ENCODE assay signal across 8 cellular contexts in genomic region chr20:5073154-5074049, GRCh38. TPM values are rescaled to one million over a fixed set of nuclear protein-coding genes. Genes with fewer than 3 reads are reported as not detected.
DNase-seq lines count a peak whose midpoint lies in the region; ATAC-seq, FAIRE-seq and TF ChIP-seq lines count a peak whose summit lies in the region.

No MANE protein-coding gene starts in this region.

- no peaks in the 10 kb centered on the region for H3K9me3 ChIP-seq in mammary epithelial cell (replicated peaks; ENCODE audit: insufficient read depth, low read length)
- no peaks in the 10 kb centered on the region for H3K9me3 ChIP-seq in HepG2 (ENCODE audit: low read length)
- H3K9me3 ChIP-seq in thoracic aorta: no peaks in the 10 kb centered on the region
- no peaks in the 10 kb centered on the region for H3K9me3 ChIP-seq in CD4-positive, alpha-beta memory T cell (ENCODE audit: control insufficient read depth in 1 of 2, low read length in 2 of 2)

- CTCF ChIA-PET in mammary epithelial cell (lab: Charles Lee; ENCODE audit: low non-redundant PET) (interaction anchor here (0.7 kb wide), 1 partner anchor 75 kb away, joined by 31 read pairs; no protein-coding TSS in a partner anchor), HepG2 (lab: Yijun Ruan, JAX; ENCODE audit: low intra/inter-chr PET ratio, low total read pairs) (no interaction called here)
- CTCF ChIA-PET in CD4-positive, alpha-beta memory T cell (lab: Charles Lee; ENCODE audit: partially characterized antibody): interaction anchor here (0.9 to 1.9 kb wide), 5 partner anchors 14 to 28 kb away, joined by 3 to 7 read pairs (median 4); no protein-coding TSS in a partner anchor

- dilution Hi-C loops in mammary epithelial cell (cut with HindIII; ENCODE audit: low sequenced_read_pairs): no loop called here

- TF ChIP-seq EP300 in HepG2 (IDR thresholded peaks at IDR 0.05; ENCODE audit: low read depth in 2 of 2, low read length in 2 of 2) (peak in 1 of 2 experiments; percentile 6; a peak in 1 of 4 replicates), HepG2 (CRISPR knock-in tag; IDR thresholded peaks at IDR 0.05; ENCODE audit: borderline replicate concordance) (no peak; the same call in 1 of the 2 replicates)

- DNase-seq in ELF-1 (ENCODE audit: low read depth, low spot score): peak; percentile 51
- peak; percentile 48 for DNase-seq in NCI-H345 (lab: John Stamatoyannopoulos, UW)
- peak; percentile 91 for DNase-seq in mammary epithelial cell
- peak; percentile 87 for DNase-seq in HepG2 (ENCODE audit: low spot score)
- DNase-seq in thoracic aorta (ENCODE audit: low spot score): peak; percentile 80
- DNase-seq in CD4-positive, alpha-beta memory T cell: no peak
- DNase-seq in NCI-H1436 treated with DMSO at 0.1 percent for 48 hours (lab: John Stamatoyannopoulos, UW): no peak
- DNase-seq in activated CD8-positive, alpha-beta memory T cell treated with anti-CD3 and anti-CD28 coated beads, Interleukin-2, amount 50 U/mL, for 48 hours: no peak

- no peaks in the 10 kb centered on the region for H3K36me3 Mint-ChIP-seq in CD4-positive, alpha-beta memory T cell

- no peak overlapping the region for H3K4me3 Mint-ChIP-seq in CD4-positive, alpha-beta memory T cell

- in situ Hi-C loops in mammary epithelial cell (cut with MboI; ENCODE audit: low sequenced_read_pairs in 2 of 2) (no loop called here), HepG2 (cut with HindIII; ENCODE audit: extremely low pct_ligation_motif_present, low pct_unique_long_range_greater_than_20kb) (no loop called here)

- no peaks in the 10 kb centered on the region for H3K27me3 Mint-ChIP-seq in CD4-positive, alpha-beta memory T cell

- H3K4me2 ChIP-seq in mammary epithelial cell (ENCODE audit: insufficient read depth, low read depth, low read length) (peak overlapping the region; percentile 12), HepG2 (ENCODE audit: low read depth, low read length) (peak overlapping the region; percentile 75)

- H3K4me1 Mint-ChIP-seq in CD4-positive, alpha-beta memory T cell: peaks cover 8 to 18% (median 10%) of the 10 kb centered on the region in 4 donors

- ATAC-seq in HepG2 (peak; percentile 91), thoracic aorta (ENCODE audit: insufficient number of reproducible peaks, low FRiP score, low read depth) (peak; percentile 81)

- H3K27ac ChIP-seq in mammary epithelial cell (ENCODE audit: insufficient read depth, low read depth, low read length) (peak overlapping the region; percentile 89), HepG2 (ENCODE audit: extremely low read length, insufficient read depth, low read length) (peak overlapping the region; percentile 1), thoracic aorta (peak overlapping the region; percentile 9 to 87)
- no peak overlapping the region for H3K27ac ChIP-seq in CD4-positive, alpha-beta memory T cell (ENCODE audit: low read depth, low read length)

- no peak for TF ChIP-seq RAD21 in HepG2 (CRISPR knock-in tag; IDR thresholded peaks at IDR 0.05)

- BruUV-seq in mammary epithelial cell (replicated peaks; lab: Mats Ljungman, UMichigan) (no TSS peak), HepG2 (replicated peaks; lab: Mats Ljungman, UMichigan) (no TSS peak)

- no peaks in the 10 kb centered on the region for H3K9me3 Mint-ChIP-seq in CD4-positive, alpha-beta memory T cell

- H3K4me3 ChIP-seq in mammary epithelial cell (replicated peaks in 1 of 3; ENCODE audit: insufficient read depth in 1 of 3, low read depth in 2 of 3, low read length in 3 of 3) (no peak overlapping the region), HepG2 (replicated peaks in 1 of 3; ENCODE audit: insufficient read depth in 1 of 3, low read depth in 2 of 3, low read length in 3 of 3) (peak overlapping the region in 2 of 3 experiments; percentile 5 to 52; a peak in 2 of 6 replicates), thoracic aorta (no peak overlapping the region)
- H3K4me3 ChIP-seq in CD4-positive, alpha-beta memory T cell (ENCODE audit: low read length in 2 of 2): no peak overlapping the region

- intact Hi-C loops in mammary epithelial cell (cut with micrococcal nuclease) (no loop called here), HepG2 (cut with micrococcal nuclease; ENCODE audit: unreplicated experiment) (no loop called here)
- intact Hi-C loops in CD4-positive, alpha-beta memory T cell (cut with micrococcal nuclease): no loop called here

- 16% methylated on average over 7 of the region's 7 CpGs for WGBS in mammary epithelial cell (ENCODE audit: low coverage, missing lambda C conversion rate)
- 9% methylated on average over 7 of the region's 7 CpGs for WGBS in HepG2 (ENCODE audit: low lambda C conversion rate)

- H3K36me3 ChIP-seq in mammary epithelial cell (ENCODE audit: insufficient read depth, low read length): no peaks in the 10 kb centered on the region
- H3K36me3 ChIP-seq in HepG2 (replicated peaks in 1 of 2; ENCODE audit: control insufficient read depth in 1 of 2, insufficient read depth in 2 of 2, low read length in 2 of 2): no peaks in the 10 kb centered on the region
- H3K36me3 ChIP-seq in thoracic aorta: no peaks in the 10 kb centered on the region
- H3K36me3 ChIP-seq in CD4-positive, alpha-beta memory T cell (ENCODE audit: insufficient read depth, low read length): no peaks in the 10 kb centered on the region

- H4K20me1 ChIP-seq in mammary epithelial cell (ENCODE audit: insufficient read depth, low read length) (no peaks in the 10 kb centered on the region), HepG2 (ENCODE audit: insufficient read depth, low read length) (no peaks in the 10 kb centered on the region)

- peak overlapping the region; percentile 80 for H2AFZ ChIP-seq in mammary epithelial cell (ENCODE audit: low read depth, low read length)
- H2AFZ ChIP-seq in HepG2 (ENCODE audit: low read length): peak overlapping the region; percentile 77

- TF ChIP-seq CTCF in mammary epithelial cell (conservative IDR thresholded peaks at IDR 0.05 in 1 of 2, IDR thresholded peaks at IDR 0.05 in 1 of 2; ENCODE audit: extremely low read depth in 1 of 2, insufficient read depth in 1 of 2, low read depth in 1 of 2, low read length in 2 of 2) (no peak), HepG2 (CRISPR knock-in tag; IDR thresholded peaks at IDR 0.05) (0 out of 2 replicates have a peak, but pooled peaks have one; percentile 6), thoracic aorta (IDR thresholded peaks at IDR 0.05) (no peak)

- H3K27me3 ChIP-seq in mammary epithelial cell (ENCODE audit: insufficient read depth, low read length) (no peaks in the 10 kb centered on the region), HepG2 (ENCODE audit: control insufficient read depth in 1 of 2, insufficient read depth in 2 of 2, low read length in 2 of 2) (no peaks in the 10 kb centered on the region), thoracic aorta (replicated peaks; ENCODE audit: insufficient read depth) (no peaks in the 10 kb centered on the region)
- no peaks in the 10 kb centered on the region for H3K27me3 ChIP-seq in CD4-positive, alpha-beta memory T cell (ENCODE audit: insufficient read depth, low read length)

- H3K79me2 ChIP-seq in mammary epithelial cell (ENCODE audit: insufficient read depth, low read length) (no peaks in the 10 kb centered on the region), HepG2 (ENCODE audit: insufficient read depth, low read length) (no peaks in the 10 kb centered on the region)

- H3K4me1 ChIP-seq in mammary epithelial cell (ENCODE audit: insufficient read depth, low read length) (peaks cover 18% of the 10 kb centered on the region), HepG2 (ENCODE audit: insufficient read depth, low read length) (peaks cover 58% of the 10 kb centered on the region), thoracic aorta (ENCODE audit: control insufficient read depth in 1 of 2, low read depth in 2 of 2) (peaks cover 13 to 18% of the 10 kb centered on the region in 2 donors)
- H3K4me1 ChIP-seq in CD4-positive, alpha-beta memory T cell (ENCODE audit: insufficient read depth, low read length): peaks cover 13% of the 10 kb centered on the region

- H3K9ac ChIP-seq in mammary epithelial cell (ENCODE audit: insufficient read depth, low read length) (peak overlapping the region; percentile 73), HepG2 (ENCODE audit: insufficient read depth, low read depth, low read length) (peak overlapping the region; percentile 24; the same call in 1 of the 2 replicates)

- FAIRE-seq in HepG2 (lab: Jason Lieb, UNC): peak; percentile 37

- H3K27ac Mint-ChIP-seq in CD4-positive, alpha-beta memory T cell: peak overlapping the region in 2 of 7 donors; percentile 68 to 73

- POLR2A ChIA-PET in HepG2 (lab: Yijun Ruan, JAX): interaction anchor here (0.6 to 2.0 kb wide), 8 partner anchors 8 to 119 kb away, joined by 3 to 9 read pairs (median 4); partner anchors contain the start of gene PCNA
- POLR2A ChIA-PET in CD4-positive, alpha-beta memory T cell (lab: Charles Lee; ENCODE audit: partially characterized antibody): no interaction called here

- no peak for TF ChIP-seq POLR2A in HepG2 (IDR thresholded peaks at IDR 0.05; ENCODE audit: insufficient read depth in 1 of 2, low read depth in 2 of 2, low read length in 2 of 2)

RNA-seq across cellular contexts. Expression of gene TMEM230, which starts 39.5 kb away (rescaled TPM):
- 10 to 100 TPM; 48.5 to 52.5 TPM for total RNA-seq in mammary epithelial cell
- 58.5 TPM for polyA plus RNA-seq in mammary epithelial cell
- polyA minus RNA-seq in mammary epithelial cell: 27.3 TPM
- total RNA-seq in HepG2 (2016; rRNA removed; fragmentation: Illumina TruSeq; extraction: Trizol): 158 and 192 TPM in 2 replicates
- 122 and 175 TPM in 2 replicates for total RNA-seq in HepG2 (2016; cell fraction: cytosol; rRNA removed; fragmentation: Illumina TruSeq; extraction: Trizol; ENCODE audit: low read depth)
- 162 and 186 TPM in 2 replicates for total RNA-seq in HepG2 (2016; cell fraction: insoluble cytoplasmic fraction; rRNA removed; fragmentation: Illumina TruSeq; extraction: Trizol)
- total RNA-seq in HepG2 (2016; cell fraction: membrane; rRNA removed; fragmentation: Illumina TruSeq; extraction: Trizol): 303 and 344 TPM in 2 replicates
- total RNA-seq in HepG2 (2016; cell fraction: nucleus; rRNA removed; fragmentation: Illumina TruSeq; extraction: Trizol): 81.6 and 92.8 TPM in 2 replicates
- polyA plus RNA-seq in HepG2 (2011; rRNA removed): 250 and 325 TPM in 2 replicates
- 211 and 253 TPM in 2 replicates for polyA plus RNA-seq in HepG2 (2011; cell fraction: cytosol; rRNA removed)
- polyA plus RNA-seq in HepG2 (2011; cell fraction: nucleus; rRNA removed): 57.2 and 73.6 TPM in 2 replicates
- polyA plus RNA-seq in HepG2 (2012): 159 and 220 TPM in 2 replicates
- polyA plus RNA-seq in HepG2 (2016; cell fraction: cytosol; fragmentation: Illumina TruSeq; extraction: Trizol; ENCODE audit: low read depth): 251 and 392 TPM in 2 replicates
- polyA plus RNA-seq in HepG2 (2016; cell fraction: insoluble cytoplasmic fraction; fragmentation: Illumina TruSeq; extraction: Trizol; ENCODE audit: low read depth): 347 and 364 TPM in 2 replicates
- 489 and 569 TPM in 2 replicates for polyA plus RNA-seq in HepG2 (2016; cell fraction: membrane; fragmentation: Illumina TruSeq; extraction: Trizol; ENCODE audit: low read depth)
- 196 and 201 TPM in 2 replicates for polyA plus RNA-seq in HepG2 (2016; cell fraction: nucleus; fragmentation: Illumina TruSeq; extraction: Trizol; ENCODE audit: insufficient read depth, low read depth)
- polyA minus RNA-seq in HepG2 (2011; rRNA and poly(A)+ RNA removed; ENCODE audit: low replicate concordance): 35.1 and 119 TPM in 2 replicates
- 82.6 and 91.2 TPM in 2 replicates for polyA minus RNA-seq in HepG2 (2011; cell fraction: cytosol; rRNA and poly(A)+ RNA removed)
- 41.5 and 46.2 TPM in 2 replicates for polyA minus RNA-seq in HepG2 (2011; cell fraction: nucleus; rRNA and poly(A)+ RNA removed)
- total RNA-seq in thoracic aorta: 100 to 1,000 TPM in 1 of 2 donors, 10 to 100 TPM in 1; 62.8 to 114 TPM
- 10 to 100 TPM; 81.6 to 87.3 TPM for total RNA-seq in CD4-positive, alpha-beta memory T cell
- 100 to 1,000 TPM; 215 to 248 TPM for polyA plus RNA-seq in CD4-positive, alpha-beta memory T cell

RNA-seq across cellular contexts. Expression of gene PCNA, which starts 46.4 kb away (rescaled TPM):
- total RNA-seq in mammary epithelial cell (100 to 1,000 TPM in 1 of 2 donors, 10 to 100 TPM in 1; 77.7 to 145 TPM), HepG2 (2016; rRNA removed; fragmentation: Illumina TruSeq; extraction: Trizol) (655 and 1,008 TPM in 2 replicates), thoracic aorta (10 to 100 TPM; 20.5 to 39.7 TPM)
- polyA plus RNA-seq in mammary epithelial cell (412 TPM), HepG2 (2011; rRNA removed) (174 and 229 TPM in 2 replicates)
- 167 TPM for polyA minus RNA-seq in mammary epithelial cell
- 98.8 and 107 TPM in 2 replicates for total RNA-seq in HepG2 (2016; cell fraction: cytosol; rRNA removed; fragmentation: Illumina TruSeq; extraction: Trizol; ENCODE audit: low read depth)
- total RNA-seq in HepG2 (2016; cell fraction: insoluble cytoplasmic fraction; rRNA removed; fragmentation: Illumina TruSeq; extraction: Trizol): 668 and 1,045 TPM in 2 replicates
- total RNA-seq in HepG2 (2016; cell fraction: membrane; rRNA removed; fragmentation: Illumina TruSeq; extraction: Trizol): 125 and 133 TPM in 2 replicates
- 265 and 280 TPM in 2 replicates for total RNA-seq in HepG2 (2016; cell fraction: nucleus; rRNA removed; fragmentation: Illumina TruSeq; extraction: Trizol)
- 262 and 317 TPM in 2 replicates for polyA plus RNA-seq in HepG2 (2011; cell fraction: cytosol; rRNA removed)
- 129 and 154 TPM in 2 replicates for polyA plus RNA-seq in HepG2 (2011; cell fraction: nucleus; rRNA removed)
- polyA plus RNA-seq in HepG2 (2012): 119 and 185 TPM in 2 replicates
- 44.9 and 46.3 TPM in 2 replicates for polyA plus RNA-seq in HepG2 (2016; cell fraction: cytosol; fragmentation: Illumina TruSeq; extraction: Trizol; ENCODE audit: low read depth)
- 1,031 and 1,115 TPM in 2 replicates for polyA plus RNA-seq in HepG2 (2016; cell fraction: insoluble cytoplasmic fraction; fragmentation: Illumina TruSeq; extraction: Trizol; ENCODE audit: low read depth)
- 59.3 and 65.9 TPM in 2 replicates for polyA plus RNA-seq in HepG2 (2016; cell fraction: membrane; fragmentation: Illumina TruSeq; extraction: Trizol; ENCODE audit: low read depth)
- polyA plus RNA-seq in HepG2 (2016; cell fraction: nucleus; fragmentation: Illumina TruSeq; extraction: Trizol; ENCODE audit: insufficient read depth, low read depth): 404 and 418 TPM in 2 replicates
- polyA minus RNA-seq in HepG2 (2011; rRNA and poly(A)+ RNA removed; ENCODE audit: low replicate concordance): 287 and 339 TPM in 2 replicates
- polyA minus RNA-seq in HepG2 (2011; cell fraction: cytosol; rRNA and poly(A)+ RNA removed): 119 and 149 TPM in 2 replicates
- 61.0 and 63.3 TPM in 2 replicates for polyA minus RNA-seq in HepG2 (2011; cell fraction: nucleus; rRNA and poly(A)+ RNA removed)
- total RNA-seq in CD4-positive, alpha-beta memory T cell: 10 to 100 TPM; 60.0 to 60.5 TPM
- 10 to 100 TPM; 68.8 to 71.9 TPM for polyA plus RNA-seq in CD4-positive, alpha-beta memory T cell

RNA-seq across cellular contexts. Expression of gene CDS2, which starts 53.4 kb away (rescaled TPM):
- total RNA-seq in mammary epithelial cell (10 to 100 TPM; 37.6 to 63.8 TPM), HepG2 (2016; rRNA removed; fragmentation: Illumina TruSeq; extraction: Trizol) (69.6 and 81.3 TPM in 2 replicates), thoracic aorta (10 to 100 TPM; 63.6 to 85.6 TPM)
- polyA plus RNA-seq in mammary epithelial cell (22.5 TPM), HepG2 (2011; rRNA removed) (143 and 153 TPM in 2 replicates)
- polyA minus RNA-seq in mammary epithelial cell: 203 TPM
- total RNA-seq in HepG2 (2016; cell fraction: cytosol; rRNA removed; fragmentation: Illumina TruSeq; extraction: Trizol; ENCODE audit: low read depth): 29.8 and 34.6 TPM in 2 replicates
- total RNA-seq in HepG2 (2016; cell fraction: insoluble cytoplasmic fraction; rRNA removed; fragmentation: Illumina TruSeq; extraction: Trizol): 67.6 and 76.1 TPM in 2 replicates
- total RNA-seq in HepG2 (2016; cell fraction: membrane; rRNA removed; fragmentation: Illumina TruSeq; extraction: Trizol): 75.4 and 77.9 TPM in 2 replicates
- total RNA-seq in HepG2 (2016; cell fraction: nucleus; rRNA removed; fragmentation: Illumina TruSeq; extraction: Trizol): 56.4 and 64.9 TPM in 2 replicates
- polyA plus RNA-seq in HepG2 (2011; cell fraction: cytosol; rRNA removed): 73.9 and 132 TPM in 2 replicates
- polyA plus RNA-seq in HepG2 (2011; cell fraction: nucleus; rRNA removed): 85.0 and 104 TPM in 2 replicates
- polyA plus RNA-seq in HepG2 (2012): 48.6 and 65.3 TPM in 2 replicates
- 29.3 and 38.2 TPM in 2 replicates for polyA plus RNA-seq in HepG2 (2016; cell fraction: cytosol; fragmentation: Illumina TruSeq; extraction: Trizol; ENCODE audit: low read depth)
- 50.6 and 50.7 TPM in 2 replicates for polyA plus RNA-seq in HepG2 (2016; cell fraction: insoluble cytoplasmic fraction; fragmentation: Illumina TruSeq; extraction: Trizol; ENCODE audit: low read depth)
- 47.8 and 51.2 TPM in 2 replicates for polyA plus RNA-seq in HepG2 (2016; cell fraction: membrane; fragmentation: Illumina TruSeq; extraction: Trizol; ENCODE audit: low read depth)
- polyA plus RNA-seq in HepG2 (2016; cell fraction: nucleus; fragmentation: Illumina TruSeq; extraction: Trizol; ENCODE audit: insufficient read depth, low read depth): 75.6 and 80.4 TPM in 2 replicates
- polyA minus RNA-seq in HepG2 (2011; rRNA and poly(A)+ RNA removed; ENCODE audit: low replicate concordance): 57.4 and 273 TPM in 2 replicates
- polyA minus RNA-seq in HepG2 (2011; cell fraction: cytosol; rRNA and poly(A)+ RNA removed): 55.2 and 56.1 TPM in 2 replicates
- polyA minus RNA-seq in HepG2 (2011; cell fraction: nucleus; rRNA and poly(A)+ RNA removed): 65.8 and 78.7 TPM in 2 replicates
- total RNA-seq in CD4-positive, alpha-beta memory T cell: 10 to 100 TPM; 59.4 to 59.8 TPM
- polyA plus RNA-seq in CD4-positive, alpha-beta memory T cell: 10 to 100 TPM; 53.7 to 57.0 TPM

Comparison
In these comparisons a context has a peak if more than half of its experiments do, and no peak if none do; other contexts are left out.
1. DNase-seq: peak in ELF-1 (single experiment), NCI-H345 (single experiment), mammary epithelial cell (single experiment), HepG2 (single experiment) and thoracic aorta (single experiment); none in CD4-positive, alpha-beta memory T cell (0 of 5), NCI-H1436 treated with DMSO at 0.1 percent for 48 hours (single experiment) and activated CD8-positive, alpha-beta memory T cell treated with anti-CD3 and anti-CD28 coated beads, Interleukin-2, amount 50 U/mL, for 48 hours (single experiment).
2. H3K4me3 ChIP-seq: peak in HepG2 (2 of 3); none in mammary epithelial cell (0 of 3), thoracic aorta (single experiment) and CD4-positive, alpha-beta memory T cell (0 of 2).